In genomic region chr18:3606863-3607262, GRCh38 we compare ENCODE assay signal across 8 cellular contexts.
DNase-seq lines count a peak whose midpoint lies in the region; ATAC-seq, FAIRE-seq and TF ChIP-seq lines count a peak whose summit lies in the region.
"Not testable (repeated sequence)": the region's sequence is repeated elsewhere in the genome, so short reads cannot be mapped to it uniquely, and the experiment has no call there.

No MANE protein-coding gene starts in this region.

- TF ChIP-seq RAD21 in A549 (conservative IDR thresholded peaks at IDR 0.05 in 1 of 2, IDR thresholded peaks at IDR 0.05 in 1 of 2); HCT116 (IDR thresholded peaks at IDR 0.05; ENCODE audit: low read depth); SK-N-SH (IDR thresholded peaks at IDR 0.05; ENCODE audit: low read length): not testable (repeated sequence)

- RAD21 ChIA-PET in HCT116 (lab: Charles Lee; ENCODE audit: low non-redundant PET in 1 of 2, low total read pairs in 2 of 2, uncharacterized antibody in 2 of 2, unreplicated experiment in 2 of 2) = not testable (repeated sequence)

- POLR2A ChIA-PET in A549 (lab: Yijun Ruan, JAX) (interaction anchor here (2.1 kb wide), 1 partner anchor 43 kb away, joined by 7 read pairs; no protein-coding TSS in a partner anchor), HCT116 (lab: Charles Lee) (interaction anchor here (1.9 to 10.2 kb wide), 6 partner anchors 10 to 59 kb away, joined by 9 to 126 read pairs (median 34); no protein-coding TSS in a partner anchor)
- POLR2A ChIA-PET in SK-N-SH (lab: Yijun Ruan, JAX) = not testable (repeated sequence)

- H3F3A ChIP-seq in SK-N-SH (replicated peaks; ENCODE audit: insufficient read depth) (peaks cover 49% of the 10 kb centered on the region), smooth muscle cell (ENCODE audit: low read depth) (peaks cover 45% of the 10 kb centered on the region)

- not testable (repeated sequence) for TF ChIP-seq POLR2A in A549 (IDR thresholded peaks at IDR 0.05; ENCODE audit: low read length); HCT116 (IDR thresholded peaks at IDR 0.05; ENCODE audit: borderline replicate concordance, extremely low read depth, insufficient read depth, insufficient read length)

- peak overlapping the region; percentile 90 for H3K4me2 ChIP-seq in A549
- H3K4me2 ChIP-seq in HCT116 (ENCODE audit: low read length) = not testable (repeated sequence)
- peak overlapping the region; percentile 87; the same call in 1 of the 2 replicates for H3K4me2 ChIP-seq in SK-N-SH
- H3K4me2 ChIP-seq in smooth muscle cell = peak overlapping the region; percentile 95

- not testable (repeated sequence) for TF ChIP-seq EP300 in A549 (IDR thresholded peaks at IDR 0.05); SK-N-SH (IDR thresholded peaks at IDR 0.05; ENCODE audit: borderline replicate concordance in 1 of 2, low read depth in 1 of 2, low read length in 1 of 2)

- BruUV-seq in HCT116 (replicated peaks; lab: Mats Ljungman, UMichigan) = not testable (repeated sequence)

- CTCF ChIA-PET in A549 (lab: Yijun Ruan, JAX) = interaction anchor here (1.1 to 1.5 kb wide), 2 partner anchors 22 to 59 kb away, joined by 4 to 5 read pairs; no protein-coding TSS in a partner anchor
- CTCF ChIA-PET in HCT116 (lab: Charles Lee) = not testable (repeated sequence)
- CTCF ChIA-PET in SK-N-SH (lab: Yijun Ruan, JAX) = interaction anchor here (1.5 to 2.2 kb wide), 2 partner anchors 13 to 324 kb away, joined by 3 to 9 read pairs; no protein-coding TSS in a partner anchor

- not testable (repeated sequence) for H4K20me1 ChIP-seq in HCT116 (ENCODE audit: insufficient read depth); SK-N-SH (ENCODE audit: insufficient read depth); smooth muscle cell (ENCODE audit: low read depth)

- H3K27me3 ChIP-seq in HCT116 (ENCODE audit: insufficient read depth, low read length); SK-N-SH (ENCODE audit: insufficient read depth); colonic mucosa; cardiac muscle cell; smooth muscle cell (ENCODE audit: low read depth): not testable (repeated sequence)

- H3K27me3 Mint-ChIP-seq in activated naive CD4-positive, alpha-beta T cell treated with anti-CD3 and anti-CD28 coated beads, Interleukin-2, amount 50 U/mL, for 24 hours = not testable (repeated sequence)

- H3K9ac ChIP-seq in HCT116 (ENCODE audit: low read length) = peak overlapping the region; percentile 17; the same call in 1 of the 2 replicates
- H3K9ac ChIP-seq in SK-N-SH; colonic mucosa (ENCODE audit: low read depth in 2 of 2, low read length in 2 of 2); smooth muscle cell (ENCODE audit: low read depth): not testable (repeated sequence)

- not testable (repeated sequence) for H3K9me2 ChIP-seq in HCT116 (ENCODE audit: insufficient read depth); SK-N-SH

- not testable (repeated sequence) for H3K4me3 ChIP-seq in A549; HCT116 (replicated peaks in 1 of 2; ENCODE audit: low read depth in 1 of 2, low read length in 2 of 2); SK-N-SH (ENCODE audit: low read depth in 2 of 2, low read length in 1 of 2); colonic mucosa; cardiac muscle cell; smooth muscle cell
- peak overlapping the region; percentile 52 for H3K4me3 ChIP-seq in mesodermal cell (ENCODE audit: extremely low read depth, insufficient read depth, low read length, poor library complexity, severe bottlenecking)

- H3K27ac ChIP-seq in A549 = peak overlapping the region; percentile 99 to 100
- peak overlapping the region; percentile 100 for H3K27ac ChIP-seq in HCT116 (ENCODE audit: low read depth, low read length)
- H3K27ac ChIP-seq in SK-N-SH (ENCODE audit: low read depth in 2 of 2, low read length in 1 of 2) = peak overlapping the region in 1 of 2 experiments; percentile 100; a peak in 3 of 4 replicates
- peak overlapping the region; percentile 96 for H3K27ac ChIP-seq in colonic mucosa
- H3K27ac ChIP-seq in cardiac muscle cell = peak overlapping the region; percentile 91
- H3K27ac ChIP-seq in mesodermal cell (ENCODE audit: low read depth, low read length, severe bottlenecking) = peak overlapping the region; percentile 54
- peak overlapping the region; percentile 99 for H3K27ac ChIP-seq in smooth muscle cell (ENCODE audit: low read depth)

- H3K79me2 ChIP-seq in HCT116 (ENCODE audit: insufficient read depth, low read length) (peaks cover 58% of the 10 kb centered on the region), SK-N-SH (ENCODE audit: insufficient read depth) (peaks cover 17% of the 10 kb centered on the region), smooth muscle cell (ENCODE audit: low read depth) (peaks cover 18% of the 10 kb centered on the region)

- not testable (repeated sequence) for H2AFZ ChIP-seq in HCT116 (ENCODE audit: low read depth, low read length, poor library complexity, severe bottlenecking); SK-N-SH (ENCODE audit: low read depth); smooth muscle cell (ENCODE audit: low read depth)

- H3K9me3 ChIP-seq in A549; HCT116 (ENCODE audit: control insufficient read depth in 1 of 2, insufficient read depth in 1 of 2, low read depth in 1 of 2, low read length in 2 of 2); SK-N-SH; colonic mucosa; cardiac muscle cell (ENCODE audit: low read depth); mesodermal cell (ENCODE audit: control insufficient read depth, low read length); smooth muscle cell (replicated peaks; ENCODE audit: low read depth): not testable (repeated sequence)

- peak overlapping the region; percentile 54 for H3K4me3 Mint-ChIP-seq in activated naive CD4-positive, alpha-beta T cell treated with anti-CD3 and anti-CD28 coated beads, Interleukin-2, amount 50 U/mL, for 24 hours

- intact Hi-C loops in HCT116 (cut with micrococcal nuclease); colonic mucosa (cut with DNase I): not testable (repeated sequence)

- FAIRE-seq in A549 (lab: Jason Lieb, UNC) = not testable (repeated sequence)

- ATAC-seq in A549, HCT116: not testable (repeated sequence)

- H3K4me1 ChIP-seq in A549 = peaks cover 43% of the 10 kb centered on the region
- H3K4me1 ChIP-seq in HCT116 (ENCODE audit: control insufficient read depth in 1 of 2, insufficient read depth in 2 of 2, low read length in 2 of 2) = peaks cover 84 to 99% of the 10 kb centered on the region in 2 experiments
- H3K4me1 ChIP-seq in SK-N-SH (ENCODE audit: control insufficient read depth in 1 of 2, insufficient read depth in 2 of 2, low read depth in 1 of 2, low read length in 1 of 2) = peaks cover 13 to 30% of the 10 kb centered on the region in 2 experiments; a peak in 3 of 4 replicates
- not testable (repeated sequence) for H3K4me1 ChIP-seq in colonic mucosa
- peaks cover 37% of the 10 kb centered on the region for H3K4me1 ChIP-seq in cardiac muscle cell (ENCODE audit: low read depth)
- peaks cover 32% of the 10 kb centered on the region for H3K4me1 ChIP-seq in mesodermal cell (ENCODE audit: control insufficient read depth, insufficient read depth, low read length, poor library complexity, severe bottlenecking)
- peaks cover 38% of the 10 kb centered on the region for H3K4me1 ChIP-seq in smooth muscle cell (ENCODE audit: low read depth)

- H3K36me3 ChIP-seq in HCT116 (ENCODE audit: control insufficient read depth in 1 of 2, insufficient read depth in 2 of 2, low read length in 2 of 2); SK-N-SH (replicated peaks in 1 of 2; ENCODE audit: control insufficient read depth in 1 of 2, insufficient read depth in 2 of 2, low read length in 1 of 2); colonic mucosa; cardiac muscle cell; smooth muscle cell (ENCODE audit: low read depth): not testable (repeated sequence)
- peaks cover 24% of the 10 kb centered on the region for H3K36me3 ChIP-seq in mesodermal cell (ENCODE audit: control insufficient read depth, insufficient read depth, low read length)

- DNase-seq in A549 (ENCODE audit: low read depth in 1 of 2, low spot score in 1 of 2); HCT116 (ENCODE audit: low read depth, low spot score); SK-N-SH; colonic mucosa; cardiac muscle cell (ENCODE audit: low read depth in 1 of 2, low spot score in 1 of 2); smooth muscle cell (lab: John Stamatoyannopoulos, UW; ENCODE audit: unreplicated experiment): not testable (repeated sequence)

- TF ChIP-seq CTCF in A549 (IDR thresholded peaks at IDR 0.05); HCT116 (IDR thresholded peaks at IDR 0.05 in 2 of 3, conservative IDR thresholded peaks at IDR 0.05 in 1 of 3; ENCODE audit: borderline replicate concordance in 1 of 3, insufficient read depth in 1 of 3, low read depth in 2 of 3, low read length in 2 of 3); SK-N-SH (IDR thresholded peaks at IDR 0.05); colonic mucosa (IDR thresholded peaks at IDR 0.05); cardiac muscle cell (IDR thresholded peaks at IDR 0.05; ENCODE audit: low read depth, low read length); smooth muscle cell (IDR thresholded peaks at IDR 0.05; ENCODE audit: borderline replicate concordance, insufficient read depth, poor library complexity, severe bottlenecking): not testable (repeated sequence)

- not testable (repeated sequence) for H3K36me3 Mint-ChIP-seq in activated naive CD4-positive, alpha-beta T cell treated with anti-CD3 and anti-CD28 coated beads, Interleukin-2, amount 50 U/mL, for 24 hours

- not testable (repeated sequence) for H3K27ac Mint-ChIP-seq in activated naive CD4-positive, alpha-beta T cell treated with anti-CD3 and anti-CD28 coated beads, Interleukin-2, amount 50 U/mL, for 24 hours

- 82% methylated on average over 10 of the region's 10 CpGs for WGBS in A549 (ENCODE audit: missing lambda C conversion rate)
- 83% methylated on average over 10 of the region's 10 CpGs for WGBS in SK-N-SH (ENCODE audit: low lambda C conversion rate)
- WGBS in mesodermal cell (ENCODE audit: insufficient coverage in 2 of 2), 2 experiments = 96% methylated on average over 7 to 8 of the region's 10 CpGs
- WGBS in smooth muscle cell (ENCODE audit: low lambda C conversion rate) = 90% methylated on average over 10 of the region's 10 CpGs

- not testable (repeated sequence) for H3K9me3 Mint-ChIP-seq in activated naive CD4-positive, alpha-beta T cell treated with anti-CD3 and anti-CD28 coated beads, Interleukin-2, amount 50 U/mL, for 24 hours

- peaks cover 22% of the 10 kb centered on the region for H3K4me1 Mint-ChIP-seq in activated naive CD4-positive, alpha-beta T cell treated with anti-CD3 and anti-CD28 coated beads, Interleukin-2, amount 50 U/mL, for 24 hours
